ENCODE assay signal across 8 cellular contexts in genomic region chr2:64839844-64840243, GRCh38.
DNase-seq lines count a peak whose midpoint lies in the region; ATAC-seq and TF ChIP-seq lines count a peak whose summit lies in the region.

No MANE protein-coding gene starts in this region.

- 56 to 75% methylated on average over 2 to 5 of the region's 6 CpGs for WGBS in gastroesophageal sphincter (ENCODE audit: low coverage in 1 of 2), 2 donors

- TF ChIP-seq RAD21 in Ishikawa (IDR thresholded peaks at IDR 0.05; ENCODE audit: low read depth): no peak

- TF ChIP-seq EP300 in Ishikawa (IDR thresholded peaks at IDR 0.05; ENCODE audit: borderline replicate concordance): no peak
- no peak for TF ChIP-seq EP300 in gastroesophageal sphincter (IDR thresholded peaks at IDR 0.05)

- no peak overlapping the region for H3K4me3 ChIP-seq in gastroesophageal sphincter

- TF ChIP-seq POLR2A in gastroesophageal sphincter (IDR thresholded peaks at IDR 0.05): no peak

- ATAC-seq in GM18498 (IDR thresholded peaks at IDR 0.05; ENCODE audit: unreplicated experiment) (peak; percentile 88), GM21529 (IDR thresholded peaks at IDR 0.05; ENCODE audit: unreplicated experiment) (peak; percentile 94), gastroesophageal sphincter (peak; percentile 31), HG02970 (IDR thresholded peaks at IDR 0.05; ENCODE audit: low FRiP score, unreplicated experiment) (no peak)

- DNase-seq in foreskin melanocyte: no peak
- DNase-seq in HUDEP-2 (lab: John Stamatoyannopoulos, UW; ENCODE audit: unreplicated experiment in 76 of 76): no peak
- no peak for DNase-seq in NCI-H2081 (lab: John Stamatoyannopoulos, UW)

- H3K36me3 ChIP-seq in gastroesophageal sphincter: no peaks in the 10 kb centered on the region

- no peaks in the 10 kb centered on the region for H3K27me3 ChIP-seq in gastroesophageal sphincter

- TF ChIP-seq CTCF in gastroesophageal sphincter (IDR thresholded peaks at IDR 0.05): no peak

- no peaks in the 10 kb centered on the region for H3K9me3 ChIP-seq in gastroesophageal sphincter

- H3K4me1 ChIP-seq in gastroesophageal sphincter: peaks cover 0 to 37% (median 0%) of the 10 kb centered on the region in 3 donors

- H3K27ac ChIP-seq in gastroesophageal sphincter: peak overlapping the region in 2 of 4 donors; percentile 15 to 20

TF ChIP-seq in Ishikawa, 13 proteins besides CTCF, POLR2A, EP300 and RAD21:
- TF ChIP-seq EGR1 (IDR thresholded peaks at IDR 0.05) (no peak), USF1 (IDR thresholded peaks at IDR 0.05) (peak; percentile 84), MAX (IDR thresholded peaks at IDR 0.05) (peak; percentile 43; the same call in 1 of the 2 replicates), TCF12 (IDR thresholded peaks at IDR 0.05; ENCODE audit: low read depth) (no peak)
TF ChIP-seq in Ishikawa: peak in this region for 2.
